In the genomic region with DNA sequence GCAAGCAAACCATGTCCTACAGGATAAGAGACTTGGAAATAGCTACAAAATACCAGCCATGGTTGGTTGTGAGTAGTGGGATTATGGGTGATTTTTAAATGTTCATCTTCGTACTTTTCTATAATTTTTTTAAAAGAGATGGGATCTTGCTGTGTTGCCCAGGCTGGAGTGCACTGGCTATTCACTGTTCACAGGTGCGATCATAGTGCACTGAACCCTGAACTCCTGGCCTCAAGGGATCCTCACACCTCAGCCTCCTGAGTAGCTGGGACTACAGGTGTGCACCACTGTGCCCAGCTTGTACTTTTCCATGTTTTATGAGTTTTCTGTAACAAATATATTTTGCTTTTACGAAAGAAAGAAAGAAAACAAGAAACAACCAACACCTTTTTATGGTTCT, we compare ENCODE assay signal across 22 cellular contexts.
"Had no signal": no experiment of that assay in that cellular context is flagged by ENCODE, and none has a peak within 500 bp of the region (broad histone marks: within the 10 kb centered on the region; RNA-seq: fewer than 3 reads in every experiment).

No MANE protein-coding gene starts in this region.

- H3K4me3 ChIP-seq: MG63 had no signal

- H3K4me3 Mint-ChIP-seq: IgD-negative memory B cell had no signal

- H3K4me1 Mint-ChIP-seq: IgD-negative memory B cell had no signal

- H3K9ac ChIP-seq: SK-N-SH had no signal

- H3K4me2 ChIP-seq: SK-N-SH had no signal

- H3K27me3 ChIP-seq: MG63 had no signal

- H3K27ac Mint-ChIP-seq: IgD-negative memory B cell had no signal

- H3K36me3 ChIP-seq: MG63 had no signal

- H3K9me3 ChIP-seq: MG63, SK-N-SH had no signal

- H3K36me3 Mint-ChIP-seq: IgD-negative memory B cell had no signal

- DNase-seq: Karpas-422, KBM-7, MG63, NCI-H1092, NCI-H1105 treated with DMSO at 0.1 percent for 48 hours, NCI-H1417 treated with DMSO at 0.1 percent for 48 hours, NCI-H146, NCI-H1694 treated with DMSO at 0.1 percent for 48 hours, NCI-H1930, NCI-H2081, NCI-H2107, NCI-H226, NCI-H446, NCI-H510A, NCI-H524 treated with DMSO at 0.1 percent for 48 hours, NCI-H69, NCI-H774, Right ventricle myocardium superior, RPMI8226, SK-N-SH, SW 1271 had no signal
